8 cellular contexts compared by ENCODE assay signal in genomic region chr5:40436535-40437237, GRCh38.
DNase-seq lines count a peak whose midpoint lies in the region; ATAC-seq and TF ChIP-seq lines count a peak whose summit lies in the region.

No MANE protein-coding gene starts in this region.

- H3K36me3 ChIP-seq in H7 (replicated peaks; ENCODE audit: control insufficient read depth, insufficient read depth, low read length) (no peaks in the 10 kb centered on the region), BE2C (no peaks in the 10 kb centered on the region)

- H3K27ac Mint-ChIP-seq in CD14-positive monocyte = peak overlapping the region; percentile 86 to 95 (median 93)
- H3K27ac Mint-ChIP-seq in activated naive CD8-positive, alpha-beta T cell treated with anti-CD3 and anti-CD28 coated beads, Interleukin-2, amount 50 U/mL, for 24 hours = peak overlapping the region; percentile 89

- no peaks in the 10 kb centered on the region for H3K9me3 ChIP-seq in BE2C

- intact Hi-C loops in CD14-positive monocyte (cut with micrococcal nuclease) = loop anchor here (2.0 to 10.0 kb wide), 5 partner anchors 26 to 248 kb away; no protein-coding TSS in a partner anchor

- DNase-seq in CD14-positive monocyte (ENCODE audit: low spot score) (peak; percentile 66), SHP77 (lab: John Stamatoyannopoulos, UW) (no peak), H7 (no peak), BE2C (no peak), NCI-H524 treated with DMSO at 0.1 percent for 48 hours (lab: John Stamatoyannopoulos, UW) (no peak)
- DNase-seq in activated naive CD8-positive, alpha-beta T cell treated with anti-CD3 and anti-CD28 coated beads, Interleukin-2, amount 50 U/mL, for 24 hours = no peak

- H3K27me3 ChIP-seq in H7 (ENCODE audit: control insufficient read depth, insufficient read depth, low read length) (no peaks in the 10 kb centered on the region), BE2C (no peaks in the 10 kb centered on the region)

- peaks cover 0 to 9% (median 4%) of the 10 kb centered on the region in 7 donors for H3K9me3 Mint-ChIP-seq in CD14-positive monocyte
- no peaks in the 10 kb centered on the region for H3K9me3 Mint-ChIP-seq in activated naive CD8-positive, alpha-beta T cell treated with anti-CD3 and anti-CD28 coated beads, Interleukin-2, amount 50 U/mL, for 24 hours

- ATAC-seq in GM19463 (IDR thresholded peaks at IDR 0.05; ENCODE audit: unreplicated experiment) = peak; percentile 51
- ATAC-seq in HG03460 (IDR thresholded peaks at IDR 0.05; ENCODE audit: unreplicated experiment) = peak; percentile 66
- peak; percentile 42 for ATAC-seq in activated naive CD8-positive, alpha-beta T cell treated with anti-CD3 and anti-CD28 coated beads, Interleukin-2, amount 50 U/mL, for 24 hours

- no peaks in the 10 kb centered on the region for H3K4me1 ChIP-seq in BE2C

- H3K4me1 Mint-ChIP-seq in CD14-positive monocyte = peaks cover 26% of the 10 kb centered on the region
- peaks cover 80% of the 10 kb centered on the region for H3K4me1 Mint-ChIP-seq in activated naive CD8-positive, alpha-beta T cell treated with anti-CD3 and anti-CD28 coated beads, Interleukin-2, amount 50 U/mL, for 24 hours

- H3K4me3 ChIP-seq in H7 (ENCODE audit: insufficient read depth, low read depth, low read length) = no peak overlapping the region
- no peak overlapping the region for H3K4me3 ChIP-seq in BE2C (ENCODE audit: low read depth, low read length)

- TF ChIP-seq CTCF in CD14-positive monocyte (IDR thresholded peaks at IDR 0.05) (no peak), BE2C (IDR thresholded peaks at IDR 0.05; ENCODE audit: low read depth, low read length) (no peak)

- peaks cover 0 to 2% of the 10 kb centered on the region in 2 donors for H3K36me3 Mint-ChIP-seq in CD14-positive monocyte
- peaks cover 6% of the 10 kb centered on the region for H3K36me3 Mint-ChIP-seq in activated naive CD8-positive, alpha-beta T cell treated with anti-CD3 and anti-CD28 coated beads, Interleukin-2, amount 50 U/mL, for 24 hours (ENCODE audit: low read depth)

- peaks cover 0 to 2% (median 0%) of the 10 kb centered on the region in 3 donors for H3K27me3 Mint-ChIP-seq in CD14-positive monocyte (ENCODE audit: low read depth in 3 of 3)
- H3K27me3 Mint-ChIP-seq in activated naive CD8-positive, alpha-beta T cell treated with anti-CD3 and anti-CD28 coated beads, Interleukin-2, amount 50 U/mL, for 24 hours = no peaks in the 10 kb centered on the region

- H3K4me3 Mint-ChIP-seq in CD14-positive monocyte = peak overlapping the region in 1 of 2 donors; percentile 64
- H3K4me3 Mint-ChIP-seq in activated naive CD8-positive, alpha-beta T cell treated with anti-CD3 and anti-CD28 coated beads, Interleukin-2, amount 50 U/mL, for 24 hours = peak overlapping the region; percentile 70
